In genomic region chr3:58585005-58585786, GRCh38 we compare ENCODE assay signal across 8 cellular contexts. TPM values are rescaled to one million over a fixed set of nuclear protein-coding genes. Genes with fewer than 3 reads are reported as not detected.
DNase-seq lines count a peak whose midpoint lies in the region; ATAC-seq and TF ChIP-seq lines count a peak whose summit lies in the region.

No MANE protein-coding gene starts in this region.

- peaks cover 0 to 4% of the 10 kb centered on the region in 2 donors for H3K27me3 ChIP-seq in esophagus (ENCODE audit: control insufficient read depth in 1 of 2, insufficient read depth in 2 of 2, low read length in 2 of 2)
- peaks cover 20 to 26% of the 10 kb centered on the region in 2 donors for H3K27me3 ChIP-seq in mucosa of rectum (ENCODE audit: control insufficient read depth in 2 of 2, insufficient read depth in 2 of 2, low read length in 2 of 2)

- DNase-seq in AG09309 (ENCODE audit: low read depth) (no peak), NCI-H774 (lab: John Stamatoyannopoulos, UW) (peak; percentile 30), activated T-cell treated with anti-CD3 and anti-CD28 coated beads for 4 hours (peak; percentile 25)
- peak; percentile 9 to 10 for DNase-seq in stimulated activated CD8-positive, alpha-beta memory T cell treated with anti-CD3 and anti-CD28 coated beads, Interleukin-7, amount 100 ng/mL, for 1 hour (ENCODE audit: low read depth in 2 of 2)

- peak; percentile 69 for TF ChIP-seq CTCF in AG09309 (IDR thresholded peaks at IDR 0.05; ENCODE audit: control insufficient read depth, insufficient read depth, low read depth, low read length, missing control alignments)

- WGBS in esophagus, 2 donors = 3% methylated on average over 45 to 46 of the region's 46 CpGs

- ATAC-seq in GM19025 (IDR thresholded peaks at IDR 0.05; ENCODE audit: low read depth, unreplicated experiment) (peak; percentile 96), HG03432 (IDR thresholded peaks at IDR 0.05; ENCODE audit: unreplicated experiment) (peak; percentile 90)

- peak overlapping the region; percentile 81 to 84 for H3K27ac ChIP-seq in esophagus (ENCODE audit: low read depth in 2 of 2, low read length in 1 of 2)
- H3K27ac ChIP-seq in mucosa of rectum (ENCODE audit: low read depth in 2 of 2, low read length in 2 of 2) = peak overlapping the region; percentile 62 to 65

- H3K4me1 ChIP-seq in esophagus (ENCODE audit: control insufficient read depth in 2 of 2, insufficient read depth in 2 of 2, low read length in 1 of 2) = peaks cover 0 to 5% of the 10 kb centered on the region in 2 donors
- H3K4me1 ChIP-seq in mucosa of rectum (ENCODE audit: control insufficient read depth in 2 of 2, insufficient read depth in 2 of 2, low read length in 2 of 2) = peaks cover 10 to 11% of the 10 kb centered on the region in 2 donors

- H3K36me3 ChIP-seq in esophagus (ENCODE audit: control insufficient read depth in 2 of 2, insufficient read depth in 2 of 2, low read length in 1 of 2) = no peaks in the 10 kb centered on the region
- no peaks in the 10 kb centered on the region for H3K36me3 ChIP-seq in mucosa of rectum (ENCODE audit: control insufficient read depth in 2 of 2, insufficient read depth in 2 of 2, low read length in 2 of 2)

- H3K9ac ChIP-seq in mucosa of rectum (ENCODE audit: low read depth in 1 of 2, low read length in 2 of 2) = peak overlapping the region; percentile 58 to 73

- H3K4me3 ChIP-seq in AG09309 (ENCODE audit: control insufficient read depth, low read depth, low read length) (peak overlapping the region; percentile 74), esophagus (ENCODE audit: low read depth in 1 of 2, low read length in 2 of 2) (peak overlapping the region; percentile 44 to 78), mucosa of rectum (ENCODE audit: low read length in 2 of 2) (peak overlapping the region; percentile 61 to 81)

- H3K9me3 ChIP-seq in esophagus (ENCODE audit: control insufficient read depth in 2 of 2, insufficient read depth in 1 of 2, low read depth in 1 of 2, low read length in 1 of 2) = peaks cover 0 to 3% of the 10 kb centered on the region in 2 donors
- no peaks in the 10 kb centered on the region for H3K9me3 ChIP-seq in mucosa of rectum (ENCODE audit: control insufficient read depth in 2 of 2, low read length in 2 of 2)

RNA-seq across cellular contexts. Expression of gene FAM107A, which starts 8.0 kb away (rescaled TPM):
- polyA plus RNA-seq in esophagus = 1 to 10 TPM; 6.3 to 7.2 TPM

RNA-seq across cellular contexts. Expression of gene ACOX2, which starts 48.2 kb away (rescaled TPM):
- polyA plus RNA-seq in esophagus = 10 to 100 TPM; 13.9 to 19.7 TPM
